Comparison of ENCODE assay signal across 23 cellular contexts in the genomic region with DNA sequence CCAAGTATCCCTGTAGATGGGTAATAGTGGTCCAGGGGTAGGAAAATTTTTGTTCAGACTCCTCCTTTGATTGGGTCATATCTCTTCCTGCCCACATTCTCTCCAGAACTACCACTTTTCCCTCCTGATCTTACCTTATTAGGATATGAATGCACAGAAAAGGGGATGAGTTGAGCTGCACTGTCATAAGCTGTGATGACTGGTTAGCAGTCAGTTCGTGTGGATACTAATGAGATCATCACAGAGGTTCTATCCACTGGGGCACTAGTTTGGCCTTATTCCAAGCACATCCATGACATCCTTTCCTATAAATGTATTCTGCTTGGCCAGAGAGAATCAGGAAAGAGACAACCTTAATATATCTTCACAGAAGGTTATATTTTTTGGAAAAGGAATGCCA. TPM values are rescaled to one million over a fixed set of nuclear protein-coding genes. Genes with fewer than 3 reads are reported as not detected.
A peak's percentile ranks its signal among the peaks of the same experiment; 100 is the strongest.
DNase-seq lines count a peak whose midpoint lies in the region; FAIRE-seq and TF ChIP-seq lines count a peak whose summit lies in the region.
"Had no signal": no experiment of that assay in that cellular context is flagged by ENCODE, and none has a peak within 500 bp of the region (broad histone marks: within the 10 kb centered on the region; RNA-seq: fewer than 3 reads in every experiment).

No MANE protein-coding gene starts in this region.

- H3K27me3 ChIP-seq in small intestine (ENCODE audit: control insufficient read depth in 2 of 2, insufficient read depth in 2 of 2, low read length in 2 of 2): peaks cover 10 to 30% of the 10 kb centered on the region in 2 donors

- H3K36me3 ChIP-seq in small intestine (ENCODE audit: control insufficient read depth in 2 of 2, insufficient read depth in 2 of 2, low read length in 2 of 2): no peaks in the 10 kb centered on the region

- H3K4me3 ChIP-seq in choroid plexus epithelial cell (ENCODE audit: low read depth, low read length): no peak overlapping the region
- no peak overlapping the region for H3K4me3 ChIP-seq in skeletal muscle cell (ENCODE audit: low read depth, low read length)
- no peak overlapping the region for H3K4me3 ChIP-seq in small intestine (ENCODE audit: low read depth in 1 of 2, low read length in 2 of 2)

- no peak overlapping the region for H3K27ac ChIP-seq in small intestine (ENCODE audit: low read depth in 1 of 2, low read length in 1 of 2)
- H3K27ac ChIP-seq: KMS-11 had no signal

- TF ChIP-seq CTCF in GM10266 (IDR thresholded peaks at IDR 0.05; ENCODE audit: control insufficient read depth, insufficient read depth, low read depth, missing control alignments) (no peak), choroid plexus epithelial cell (conservative IDR thresholded peaks at IDR 0.05; ENCODE audit: low read depth, low read length) (no peak)

- no peaks in the 10 kb centered on the region for H3K9me3 ChIP-seq in small intestine (ENCODE audit: control insufficient read depth, low read depth)

- H3K4me1 ChIP-seq in small intestine (ENCODE audit: control insufficient read depth in 2 of 2, insufficient read depth in 1 of 2, low read depth in 1 of 2, low read length in 1 of 2): peaks cover 0 to 2% of the 10 kb centered on the region in 2 donors

- peak; percentile 4 for DNase-seq in GM10266 (ENCODE audit: extremely low spot score)
- DNase-seq in LHCN-M2 (ENCODE audit: low read depth): peak; percentile 77
- DNase-seq in choroid plexus epithelial cell (ENCODE audit: low read depth): peak; percentile 42
- DNase-seq in skeletal muscle cell (ENCODE audit: low read depth): peak; percentile 90
- no peak for DNase-seq in small intestine
- DNase-seq in stimulated activated CD4-positive, alpha-beta T cell treated with anti-CD3 and anti-CD28 coated beads, Interleukin-4, amount 100 ng/mL, for 24 hours: no peak
- no peak for DNase-seq in superior temporal gyrus (ENCODE audit: extremely low spot score)
- DNase-seq: activated CD4-positive, alpha-beta memory T cell treated with anti-CD3 and anti-CD28 coated beads for 36 hours; activated naive CD4-positive, alpha-beta T cell treated with anti-CD3 and anti-CD28 coated beads for 36 hours; Calu3; DMS79 treated with DMSO at 0.1 percent for 48 hours; GOT3; hippocampal formation; immature natural killer cell; NCI-H1436 treated with DMSO at 0.1 percent for 48 hours; NCI-H2081 treated with DMSO at 0.1 percent for 48 hours; NCI-H2227 treated with DMSO at 0.1 percent for 48 hours; NCI-H526; RPMI8226; substantia nigra had no signal

- no peak for FAIRE-seq in small intestine (lab: Jason Lieb, UNC)

- 46 to 64% (median 61%) methylated on average over 1 of the region's 1 CpG for WGBS in small intestine, 3 donors

RNA-seq across cellular contexts. Expression of gene TBX15, which starts 22.1 kb away (rescaled TPM):
- total RNA-seq in LHCN-M2 (2014; rRNA removed): 14.1 and 20.9 TPM in 2 replicates
- 6.2 TPM for polyA plus RNA-seq in LHCN-M2 (2012)
- under 1 TPM in 1 of 3 donors, not detected in 2; 0.09 TPM for polyA plus RNA-seq in small intestine
- total RNA-seq: activated CD4-positive, alpha-beta memory T cell treated with anti-CD3 and anti-CD28 coated beads for 36 hours; activated naive CD4-positive, alpha-beta T cell treated with anti-CD3 and anti-CD28 coated beads for 36 hours; Calu3; T-helper 1 cell treated with Interleukin-12 subunit alpha and Interleukin-12 subunit beta and Interleukin-4 antibody, amounts not matched to agents 30 ng/mL and 1 ng/mL, for 36 hours had no signal
- polyA plus RNA-seq: CD14-positive monocyte, immature natural killer cell had no signal

Comparison
In these comparisons a context has a peak if more than half of its experiments do, and no peak if none do; other contexts are left out.
1. DNase-seq: peak in GM10266 (single experiment), LHCN-M2 (single experiment), choroid plexus epithelial cell (single experiment) and skeletal muscle cell (single experiment); none in small intestine (single experiment), stimulated activated CD4-positive, alpha-beta T cell treated with anti-CD3 and anti-CD28 coated beads, Interleukin-4, amount 100 ng/mL, for 24 hours (single experiment) and superior temporal gyrus (single experiment).